1 cellular context compared by ENCODE assay signal in the genomic region with DNA sequence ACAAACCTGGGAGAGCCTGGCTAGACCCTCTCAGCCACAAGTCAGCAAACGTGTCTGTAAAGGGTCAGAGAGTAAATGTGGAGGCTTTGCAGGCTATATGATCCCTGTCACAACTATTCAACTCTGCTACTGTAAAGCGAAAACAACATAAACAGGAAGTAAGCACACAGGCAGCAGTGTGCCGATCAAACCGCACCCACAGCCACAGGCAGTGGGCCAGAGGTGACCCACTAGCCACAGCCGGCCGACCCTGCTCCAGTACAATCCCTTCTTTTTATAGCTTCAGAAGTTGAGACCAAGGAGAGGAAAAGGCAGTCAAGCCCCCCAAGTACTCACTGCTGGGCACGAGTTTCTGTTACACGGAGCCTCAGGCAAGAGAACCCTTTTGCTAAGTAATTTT.
TF ChIP-seq lines count a peak whose summit lies in the region.

No MANE protein-coding gene starts in this region.

TF ChIP-seq in K562, 482 proteins besides CTCF, POLR2A, EP300 and RAD21 (continued from another document):
- TF ChIP-seq, protein P1, sequence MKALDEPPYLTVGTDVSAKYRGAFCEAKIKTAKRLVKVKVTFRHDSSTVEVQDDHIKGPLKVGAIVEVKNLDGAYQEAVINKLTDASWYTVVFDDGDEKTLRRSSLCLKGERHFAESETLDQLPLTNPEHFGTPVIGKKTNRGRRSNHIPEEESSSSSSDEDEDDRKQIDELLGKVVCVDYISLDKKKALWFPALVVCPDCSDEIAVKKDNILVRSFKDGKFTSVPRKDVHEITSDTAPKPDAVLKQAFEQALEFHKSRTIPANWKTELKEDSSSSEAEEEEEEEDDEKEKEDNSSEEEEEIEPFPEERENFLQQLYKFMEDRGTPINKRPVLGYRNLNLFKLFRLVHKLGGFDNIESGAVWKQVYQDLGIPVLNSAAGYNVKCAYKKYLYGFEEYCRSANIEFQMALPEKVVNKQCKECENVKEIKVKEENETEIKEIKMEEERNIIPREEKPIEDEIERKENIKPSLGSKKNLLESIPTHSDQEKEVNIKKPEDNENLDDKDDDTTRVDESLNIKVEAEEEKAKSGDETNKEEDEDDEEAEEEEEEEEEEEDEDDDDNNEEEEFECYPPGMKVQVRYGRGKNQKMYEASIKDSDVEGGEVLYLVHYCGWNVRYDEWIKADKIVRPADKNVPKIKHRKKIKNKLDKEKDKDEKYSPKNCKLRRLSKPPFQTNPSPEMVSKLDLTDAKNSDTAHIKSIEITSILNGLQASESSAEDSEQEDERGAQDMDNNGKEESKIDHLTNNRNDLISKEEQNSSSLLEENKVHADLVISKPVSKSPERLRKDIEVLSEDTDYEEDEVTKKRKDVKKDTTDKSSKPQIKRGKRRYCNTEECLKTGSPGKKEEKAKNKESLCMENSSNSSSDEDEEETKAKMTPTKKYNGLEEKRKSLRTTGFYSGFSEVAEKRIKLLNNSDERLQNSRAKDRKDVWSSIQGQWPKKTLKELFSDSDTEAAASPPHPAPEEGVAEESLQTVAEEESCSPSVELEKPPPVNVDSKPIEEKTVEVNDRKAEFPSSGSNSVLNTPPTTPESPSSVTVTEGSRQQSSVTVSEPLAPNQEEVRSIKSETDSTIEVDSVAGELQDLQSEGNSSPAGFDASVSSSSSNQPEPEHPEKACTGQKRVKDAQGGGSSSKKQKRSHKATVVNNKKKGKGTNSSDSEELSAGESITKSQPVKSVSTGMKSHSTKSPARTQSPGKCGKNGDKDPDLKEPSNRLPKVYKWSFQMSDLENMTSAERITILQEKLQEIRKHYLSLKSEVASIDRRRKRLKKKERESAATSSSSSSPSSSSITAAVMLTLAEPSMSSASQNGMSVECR (CRISPR knock-in tag; IDR thresholded peaks at IDR 0.05), result peak; percentile 10; the same call in 1 of the 2 replicates
- TF ChIP-seq NR2C1 (IDR thresholded peaks at IDR 0.05), result no peak
- TF ChIP-seq NR2C1 (tag; IDR thresholded peaks at IDR 0.05), result 0 out of 2 replicates have a peak, but pooled peaks have one; percentile 21
- TF ChIP-seq FOXK2 (conservative IDR thresholded peaks at IDR 0.05 in 1 of 2, IDR thresholded peaks at IDR 0.05 in 1 of 2; ENCODE audit: low read depth in 2 of 2), result peak; percentile 83 to 89
- TF ChIP-seq PPARD (CRISPR knock-in tag; IDR thresholded peaks at IDR 0.05), result no peak
- TF ChIP-seq ZNF766 (CRISPR knock-in tag; conservative IDR thresholded peaks at IDR 0.05), result 0 out of 2 replicates have a peak, but pooled peaks have one; percentile 51
- no peak for TF ChIP-seq PCBP2 (IDR thresholded peaks at IDR 0.05; ENCODE audit: low read depth, low read length, poor library complexity, severe bottlenecking)
- 0 out of 4 replicates have a peak, but pooled peaks of 1 of the 2 experiments have one; percentile 16 for TF ChIP-seq ETV6 (IDR thresholded peaks at IDR 0.05; ENCODE audit: borderline replicate concordance in 1 of 2, low read depth in 2 of 2, low read length in 1 of 2)
- no peak for TF ChIP-seq ETV6 (CRISPR knock-in tag; IDR thresholded peaks at IDR 0.05; ENCODE audit: borderline replicate concordance)
- TF ChIP-seq ZBTB7A (IDR thresholded peaks at IDR 0.05; ENCODE audit: borderline replicate concordance, control insufficient read depth, low read depth, low read length), result 0 out of 2 replicates have a peak, but pooled peaks have one; percentile 45
- peak; percentile 70 for TF ChIP-seq ELF1 (tag; IDR thresholded peaks at IDR 0.05)
- TF ChIP-seq GABPA (tag; conservative IDR thresholded peaks at IDR 0.05; ENCODE audit: low read depth), result peak; percentile 66
